In the genomic region with DNA sequence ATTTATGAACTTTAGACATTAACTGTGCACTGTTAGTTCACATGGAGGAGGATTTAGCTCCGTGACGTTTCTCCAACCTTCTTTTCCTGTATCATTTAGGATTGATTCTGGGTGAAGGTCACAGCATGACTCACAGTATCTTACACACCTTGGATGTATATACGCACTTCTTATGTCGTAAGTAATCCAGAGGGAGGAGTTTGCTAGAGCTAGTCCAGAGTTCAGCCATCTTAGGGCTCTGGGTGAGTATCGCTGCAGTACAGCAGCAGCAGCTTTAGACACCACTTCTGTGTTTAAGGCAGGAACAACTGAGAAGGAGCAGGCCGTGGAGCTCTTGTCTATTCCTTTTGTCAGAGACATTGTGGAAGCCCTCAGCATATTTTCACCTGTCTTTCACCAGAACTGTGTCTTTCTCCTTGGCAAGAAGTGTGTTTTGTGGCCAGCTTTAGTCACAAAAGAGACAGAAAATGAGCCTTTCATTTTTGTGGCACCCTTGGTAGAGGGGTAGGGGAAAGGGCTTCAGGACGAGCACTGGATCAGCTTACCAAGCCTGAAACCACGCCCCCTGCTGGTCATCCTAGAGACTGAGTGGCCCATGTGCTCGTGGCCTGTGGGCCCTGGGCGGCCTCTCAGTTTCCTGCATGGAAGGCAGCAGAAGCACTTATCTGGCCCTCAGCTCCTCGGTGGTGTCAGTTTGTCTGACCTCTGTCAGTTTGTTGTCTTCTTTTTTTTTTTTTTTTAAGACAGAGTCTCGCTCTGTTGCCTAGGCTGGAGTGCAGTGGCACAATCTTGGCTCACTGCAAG, we compare ENCODE assay signal across 9 cellular contexts.
A peak's percentile ranks its signal among the peaks of the same experiment; 100 is the strongest.
DNase-seq lines count a peak whose midpoint lies in the region; ATAC-seq and TF ChIP-seq lines count a peak whose summit lies in the region.
"Had no signal": no experiment of that assay in that cellular context is flagged by ENCODE, and none has a peak within 500 bp of the region (broad histone marks: within the 10 kb centered on the region; RNA-seq: fewer than 3 reads in every experiment).

No MANE protein-coding gene starts in this region.

- no peak overlapping the region for H3K9ac ChIP-seq in mucosa of rectum (ENCODE audit: low read depth in 1 of 2, low read length in 2 of 2)

- no peaks in the 10 kb centered on the region for H3K27me3 ChIP-seq in effector memory CD4-positive, alpha-beta T cell (replicated peaks; ENCODE audit: control insufficient read depth, insufficient read depth, low read length, poor library complexity, severe bottlenecking)
- no peaks in the 10 kb centered on the region for H3K27me3 ChIP-seq in mucosa of rectum (ENCODE audit: control insufficient read depth in 2 of 2, insufficient read depth in 2 of 2, low read length in 2 of 2)

- no peak overlapping the region for H3K4me3 ChIP-seq in GM12865 (ENCODE audit: low read depth, low read length)
- H3K4me3 ChIP-seq in effector memory CD4-positive, alpha-beta T cell (ENCODE audit: insufficient read depth, low read depth, low read length, poor library complexity, severe bottlenecking), result no peak overlapping the region
- no peak overlapping the region for H3K4me3 ChIP-seq in mucosa of rectum (ENCODE audit: low read length in 2 of 2)
- H3K4me3 ChIP-seq: skin epidermis had no signal

- peaks cover 17% of the 10 kb centered on the region for H3K36me3 ChIP-seq in effector memory CD4-positive, alpha-beta T cell (ENCODE audit: control insufficient read depth, insufficient read depth, low read length)
- H3K36me3 ChIP-seq in mucosa of rectum (ENCODE audit: control insufficient read depth in 2 of 2, insufficient read depth in 2 of 2, low read length in 2 of 2), result no peaks in the 10 kb centered on the region

- no peaks in the 10 kb centered on the region for H3K9me3 ChIP-seq in effector memory CD4-positive, alpha-beta T cell (ENCODE audit: control insufficient read depth, low read length)
- no peaks in the 10 kb centered on the region for H3K9me3 ChIP-seq in mucosa of rectum (ENCODE audit: control insufficient read depth in 2 of 2, low read length in 2 of 2)

- H3K4me1 ChIP-seq in effector memory CD4-positive, alpha-beta T cell (ENCODE audit: control insufficient read depth, insufficient read depth, low read length, poor library complexity, severe bottlenecking), result no peaks in the 10 kb centered on the region
- H3K4me1 ChIP-seq in mucosa of rectum (ENCODE audit: control insufficient read depth in 2 of 2, insufficient read depth in 2 of 2, low read length in 2 of 2), result peaks cover 5 to 8% of the 10 kb centered on the region in 2 donors

- H3K27ac ChIP-seq in 22Rv1 (no peak overlapping the region), mucosa of rectum (ENCODE audit: low read depth in 2 of 2, low read length in 2 of 2) (peak overlapping the region; percentile 45 to 64)
- no peak overlapping the region for H3K27ac ChIP-seq in effector memory CD4-positive, alpha-beta T cell (ENCODE audit: insufficient read depth, low read length, poor library complexity, severe bottlenecking)
- H3K27ac ChIP-seq: skin epidermis had no signal

- no peak for ATAC-seq in HG03457 (IDR thresholded peaks at IDR 0.05; ENCODE audit: unreplicated experiment)

- peak; percentile 74 for DNase-seq in GM12865 (ENCODE audit: low read depth)
- peak; percentile 32 for DNase-seq in NCI-H345 treated with DMSO at 0.1 percent for 48 hours (lab: John Stamatoyannopoulos, UW; ENCODE audit: unreplicated experiment)
- DNase-seq in activated CD4-positive, alpha-beta T cell treated with anti-CD3 and anti-CD28 coated beads, Interleukin-2, amount 50 U/mL, for 48 hours, result peak; percentile 81 to 83
- peak; percentile 36 to 61 (median 43) for DNase-seq in effector memory CD4-positive, alpha-beta T cell
- DNase-seq in stimulated activated CD8-positive, alpha-beta memory T cell treated with anti-CD3 and anti-CD28 coated beads, Interleukin-7, amount 100 ng/mL, for 24 hours (ENCODE audit: low read depth), result peak; percentile 52

- TF ChIP-seq CTCF in 22Rv1 (IDR thresholded peaks at IDR 0.05) (peak; percentile 93), GM12865 (IDR thresholded peaks at IDR 0.05; ENCODE audit: insufficient read depth, low read depth, low read length, missing control alignments) (peak; percentile 79)

Comparison
In these comparisons a context has a peak if more than half of its experiments do, and no peak if none do; other contexts are left out.
1. H3K27ac ChIP-seq: peak in mucosa of rectum (2 of 2); none in 22Rv1 (single experiment) and effector memory CD4-positive, alpha-beta T cell (single experiment).
2. DNase-seq: peak in every context shown above with its lines; median percentile 82 in activated CD4-positive, alpha-beta T cell treated with anti-CD3 and anti-CD28 coated beads, Interleukin-2, amount 50 U/mL, for 48 hours; 74 in GM12865; 52 in stimulated activated CD8-positive, alpha-beta memory T cell treated with anti-CD3 and anti-CD28 coated beads, Interleukin-7, amount 100 ng/mL, for 24 hours; 43 in effector memory CD4-positive, alpha-beta T cell; 32 in NCI-H345 treated with DMSO at 0.1 percent for 48 hours.